In genomic region chr19:38655148-38655824, GRCh38 we compare ENCODE assay signal across 8 cellular contexts. TPM values are rescaled to one million over a fixed set of nuclear protein-coding genes. Genes with fewer than 3 reads are reported as not detected.
DNase-seq lines count a peak whose midpoint lies in the region; ATAC-seq and TF ChIP-seq lines count a peak whose summit lies in the region.

No MANE protein-coding gene starts in this region.

- H3K27me3 ChIP-seq in left ventricle myocardium inferior (ENCODE audit: low read depth) = no peaks in the 10 kb centered on the region

- POLR2A ChIA-PET in WTC11 (lab: Charles Lee) = interaction anchor here (1.4 kb wide), 1 partner anchor 9 kb away, joined by 3 read pairs; no protein-coding TSS in a partner anchor

- peaks cover 98% of the 10 kb centered on the region for H3K4me1 Mint-ChIP-seq in WTC11

- peaks cover 8% of the 10 kb centered on the region for H3K36me3 ChIP-seq in left ventricle myocardium inferior

- peaks cover 14% of the 10 kb centered on the region for H3K36me3 Mint-ChIP-seq in WTC11

- peak overlapping the region; percentile 84 for H3K27ac Mint-ChIP-seq in WTC11

- H3K27me3 Mint-ChIP-seq in WTC11 (ENCODE audit: low read depth) = no peaks in the 10 kb centered on the region

- H3K27ac ChIP-seq in left ventricle myocardium inferior (replicated peaks) = peak overlapping the region; percentile 95

- intact Hi-C loops in left ventricle myocardium inferior (cut with micrococcal nuclease) = loop anchor here (10.0 kb wide), 1 partner anchor 50 kb away; no protein-coding TSS in a partner anchor

- CTCF ChIA-PET in WTC11 (lab: Charles Lee) = interaction anchor here (1.5 kb wide), 1 partner anchor 31 kb away, joined by 4 read pairs; no protein-coding TSS in a partner anchor

- H3K4me3 Mint-ChIP-seq in WTC11 = peak overlapping the region; percentile 12; the same call in 1 of the 2 replicates

- no peaks in the 10 kb centered on the region for H3K9me3 Mint-ChIP-seq in WTC11

- peak overlapping the region; percentile 94 for H3K4me3 ChIP-seq in left ventricle myocardium inferior

- H3K9me3 ChIP-seq in left ventricle myocardium inferior (replicated peaks) = no peaks in the 10 kb centered on the region

- peaks cover 100% of the 10 kb centered on the region for H3K4me1 ChIP-seq in left ventricle myocardium inferior

- TF ChIP-seq CTCF in WTC11 (IDR thresholded peaks at IDR 0.05) = no peak
- TF ChIP-seq CTCF in left ventricle myocardium inferior (IDR thresholded peaks at IDR 0.05; ENCODE audit: borderline replicate concordance) = no peak

- DNase-seq in WTC11 (ENCODE audit: low spot score) (no peak), left ventricle myocardium inferior (no peak), AG20443 (ENCODE audit: low spot score) (no peak), pons (ENCODE audit: low spot score) (no peak), NCI-H345 treated with DMSO at 0.1 percent for 48 hours (lab: John Stamatoyannopoulos, UW; ENCODE audit: unreplicated experiment) (no peak), T1000 (lab: John Stamatoyannopoulos, UW) (no peak)
- peak; percentile 26 to 61 for DNase-seq in stimulated activated CD8-positive, alpha-beta memory T cell treated with anti-CD3 and anti-CD28 coated beads, Interleukin-7, amount 100 ng/mL, for 48 hours (ENCODE audit: extremely low read depth in 1 of 2, low read depth in 1 of 2)

- ATAC-seq in HG02610 (IDR thresholded peaks at IDR 0.05; ENCODE audit: unreplicated experiment) (peak; percentile 61), WTC11 (no peak)

TF ChIP-seq in WTC11, 78 proteins besides CTCF, POLR2A, EP300 and RAD21:
- no peak for TF ChIP-seq ZSCAN18 (CRISPR knock-in tag; IDR thresholded peaks at IDR 0.05)
- no peak for TF ChIP-seq ZNF138 (CRISPR knock-in tag; conservative IDR thresholded peaks at IDR 0.05)
- no peak for TF ChIP-seq NFATC4 (CRISPR knock-in tag; IDR thresholded peaks at IDR 0.05)
- TF ChIP-seq CREB1 (CRISPR knock-in tag; IDR thresholded peaks at IDR 0.05) = no peak
- TF ChIP-seq STAT6 (CRISPR knock-in tag; conservative IDR thresholded peaks at IDR 0.05; ENCODE audit: low read depth) = no peak
- no peak for TF ChIP-seq GRHL2 (CRISPR knock-in tag; IDR thresholded peaks at IDR 0.05; ENCODE audit: insufficient replicate concordance, severe bottlenecking)
- TF ChIP-seq ATF2 (CRISPR knock-in tag; IDR thresholded peaks at IDR 0.05; ENCODE audit: borderline replicate concordance, low read depth) = no peak
- TF ChIP-seq ZNF423 (CRISPR knock-in tag; IDR thresholded peaks at IDR 0.05) = no peak
- TF ChIP-seq SMAD4 (CRISPR knock-in tag; IDR thresholded peaks at IDR 0.05) = no peak
- TF ChIP-seq ZMAT4 (CRISPR knock-in tag; IDR thresholded peaks at IDR 0.05) = no peak
- no peak for TF ChIP-seq KAT7 (CRISPR knock-in tag; IDR thresholded peaks at IDR 0.05; ENCODE audit: borderline replicate concordance)
- no peak for TF ChIP-seq ZNF219 (CRISPR knock-in tag; IDR thresholded peaks at IDR 0.05; ENCODE audit: borderline replicate concordance)
- no peak for TF ChIP-seq RORB (CRISPR knock-in tag; IDR thresholded peaks at IDR 0.05)
- no peak for TF ChIP-seq JAZF1 (CRISPR knock-in tag; IDR thresholded peaks at IDR 0.05)
- no peak for TF ChIP-seq NR3C1 (CRISPR knock-in tag; conservative IDR thresholded peaks at IDR 0.05; ENCODE audit: low read depth)
- TF ChIP-seq USF2 (CRISPR knock-in tag; IDR thresholded peaks at IDR 0.05) = no peak

RNA-seq across cellular contexts. Expression of gene ACTN4, which starts 7.8 kb away (rescaled TPM):
- total RNA-seq in WTC11 (2021) = 484 to 511 TPM (median 506 TPM) in 3 replicates
- total RNA-seq in left ventricle myocardium inferior = 111 TPM

RNA-seq across cellular contexts. Expression of gene EIF3K, which starts 36.3 kb away (rescaled TPM):
- total RNA-seq in WTC11 (2021) (389 to 416 TPM (median 410 TPM) in 3 replicates), left ventricle myocardium inferior (598 TPM)

RNA-seq across cellular contexts. Expression of gene MAP4K1, which starts 37.5 kb away (rescaled TPM):
- total RNA-seq in WTC11 (2021) (14.0 to 25.0 TPM (median 24.5 TPM) in 3 replicates), left ventricle myocardium inferior (1.6 TPM)

Comparison
In these comparisons a context has a peak if more than half of its experiments do, and no peak if none do; other contexts are left out.
1. DNase-seq: peak in stimulated activated CD8-positive, alpha-beta memory T cell treated with anti-CD3 and anti-CD28 coated beads, Interleukin-7, amount 100 ng/mL, for 48 hours (2 of 2); none in WTC11 (single experiment), left ventricle myocardium inferior (single experiment), AG20443 (single experiment), pons (single experiment), NCI-H345 treated with DMSO at 0.1 percent for 48 hours (single experiment) and T1000 (single experiment).